In the genomic region with DNA sequence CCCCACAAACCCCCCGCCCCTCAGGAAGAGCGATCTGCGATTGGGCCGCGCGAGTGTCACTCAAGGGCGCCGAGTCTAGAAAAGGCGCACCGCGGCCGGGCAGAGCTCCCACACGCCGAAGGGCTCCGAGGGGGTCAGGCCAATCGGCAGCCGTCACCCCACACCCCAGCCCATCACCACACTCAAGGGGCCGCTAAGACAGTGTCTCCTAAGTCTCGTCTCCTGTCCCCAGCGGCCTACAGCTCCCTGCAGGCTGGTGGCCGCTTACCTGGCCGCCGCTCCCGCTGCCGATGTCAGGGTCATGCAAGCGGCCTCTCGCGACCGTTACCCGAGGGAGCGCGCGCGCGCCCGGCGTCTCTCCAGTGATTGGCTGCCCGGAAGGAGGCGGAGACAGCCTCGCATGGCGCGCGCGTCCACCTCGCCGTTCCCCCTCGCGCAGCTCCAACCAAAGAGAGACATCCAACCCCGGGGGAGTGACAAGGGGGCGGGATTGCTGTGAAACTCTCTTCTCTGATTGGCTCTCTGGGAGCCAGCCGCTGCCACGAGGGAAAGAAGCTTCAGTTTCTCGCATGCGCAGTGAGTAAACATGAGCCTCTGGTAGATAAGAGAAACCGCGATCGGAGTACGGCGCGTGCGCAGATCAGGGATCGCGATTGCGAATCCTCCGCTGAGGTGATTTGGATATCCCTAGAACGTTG, we compare ENCODE assay signal across 8 cellular contexts. TPM values are rescaled to one million over a fixed set of nuclear protein-coding genes. Genes with fewer than 3 reads are reported as not detected.
DNase-seq lines count a peak whose midpoint lies in the region; ATAC-seq and TF ChIP-seq lines count a peak whose summit lies in the region.

A gene with protein sequence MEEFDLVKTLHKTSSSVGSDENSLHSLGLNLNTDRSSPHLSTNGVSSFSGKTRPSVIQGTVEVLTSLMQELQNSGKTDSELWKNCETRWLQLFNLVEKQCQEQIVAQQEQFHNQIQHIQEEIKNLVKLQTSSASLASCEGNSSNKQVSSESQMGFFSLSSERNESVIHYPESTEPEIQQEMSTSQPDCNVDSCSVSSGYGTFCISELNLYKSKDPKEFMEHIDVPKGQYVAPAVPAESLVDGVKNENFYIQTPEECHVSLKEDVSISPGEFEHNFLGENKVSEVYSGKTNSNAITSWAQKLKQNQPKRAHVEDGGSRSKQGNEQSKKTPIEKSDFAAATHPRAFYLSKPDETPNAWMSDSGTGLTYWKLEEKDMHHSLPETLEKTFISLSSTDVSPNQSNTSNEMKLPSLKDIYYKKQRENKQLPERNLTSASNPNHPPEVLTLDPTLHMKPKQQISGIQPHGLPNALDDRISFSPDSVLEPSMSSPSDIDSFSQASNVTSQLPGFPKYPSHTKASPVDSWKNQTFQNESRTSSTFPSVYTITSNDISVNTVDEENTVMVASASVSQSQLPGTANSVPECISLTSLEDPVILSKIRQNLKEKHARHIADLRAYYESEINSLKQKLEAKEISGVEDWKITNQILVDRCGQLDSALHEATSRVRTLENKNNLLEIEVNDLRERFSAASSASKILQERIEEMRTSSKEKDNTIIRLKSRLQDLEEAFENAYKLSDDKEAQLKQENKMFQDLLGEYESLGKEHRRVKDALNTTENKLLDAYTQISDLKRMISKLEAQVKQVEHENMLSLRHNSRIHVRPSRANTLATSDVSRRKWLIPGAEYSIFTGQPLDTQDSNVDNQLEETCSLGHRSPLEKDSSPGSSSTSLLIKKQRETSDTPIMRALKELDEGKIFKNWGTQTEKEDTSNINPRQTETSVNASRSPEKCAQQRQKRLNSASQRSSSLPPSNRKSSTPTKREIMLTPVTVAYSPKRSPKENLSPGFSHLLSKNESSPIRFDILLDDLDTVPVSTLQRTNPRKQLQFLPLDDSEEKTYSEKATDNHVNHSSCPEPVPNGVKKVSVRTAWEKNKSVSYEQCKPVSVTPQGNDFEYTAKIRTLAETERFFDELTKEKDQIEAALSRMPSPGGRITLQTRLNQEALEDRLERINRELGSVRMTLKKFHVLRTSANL (minus strand): TSS at position 335 of the 698 bp plus-strand sequence. CDS start 2,777 bp downstream, outside the sequence.
MTRFR (plus strand) TSS at position 630 of the 698 bp plus-strand sequence. CDS start 20,239 bp downstream, outside the sequence.

- intact Hi-C loops in Panc1 (cut with micrococcal nuclease; ENCODE audit: unreplicated experiment), result loop anchor here (10.0 kb wide), 1 partner anchor 248 kb away; the partner anchor contains the start of gene ARL6IP4

- TF ChIP-seq CTCF in Panc1 (IDR thresholded peaks at IDR 0.05), result no peak

- in situ Hi-C loops in Panc1 (cut with HindIII; ENCODE audit: low pct_unique_long_range_greater_than_20kb, low sequenced_read_pairs), result no loop called here

- H3K9ac ChIP-seq in muscle layer of colon (ENCODE audit: low read length), result peak within 1 kb of the TSS; percentile 96

- H3K36me3 ChIP-seq in Panc1 (ENCODE audit: control insufficient read depth, insufficient read depth, low read length) (peaks cover 2% of the 10 kb centered on the region; the same call in 1 of the 2 replicates), muscle layer of colon (ENCODE audit: insufficient read depth, low read length) (peaks cover 4% of the 10 kb centered on the region)

- CTCF ChIA-PET in Panc1 (lab: Charles Lee), result interaction anchor here (0.5 kb wide), 1 partner anchor 507 kb away, joined by 6 read pairs; no protein-coding TSS in a partner anchor

- POLR2A ChIA-PET in Panc1 (lab: Charles Lee), result interaction anchor here (0.5 to 1.4 kb wide), 10 partner anchors 9 to 285 kb away, joined by 3 to 10 read pairs (median 4); no protein-coding TSS in a partner anchor

- DNase-seq in DMS53 (lab: John Stamatoyannopoulos, UW), result peak; percentile 100
- DNase-seq in KG1 (lab: John Stamatoyannopoulos, UW), result peak; percentile 96
- peak; percentile 95 for DNase-seq in Panc1 (ENCODE audit: low read depth, low spot score)
- peak; percentile 97 for DNase-seq in activated T-cell treated with anti-CD3 and anti-CD28 coated beads, Interleukin-2, amount 50 U/mL, for 4 hours
- peak; percentile 93 for DNase-seq in stimulated activated CD8-positive, alpha-beta memory T cell treated with anti-CD3 and anti-CD28 coated beads, Interleukin-7, amount 100 ng/mL, for 24 hours (ENCODE audit: low read depth)

- peaks cover 70% of the 10 kb centered on the region for H3K4me1 Mint-ChIP-seq in activated T-cell treated with anti-CD3 and anti-CD28 coated beads, Interleukin-2, amount 50 U/mL, for 4 hours (ENCODE audit: low read depth)

- H3K27me3 ChIP-seq in Panc1 (ENCODE audit: control insufficient read depth, insufficient read depth, low read length) (no peaks in the 10 kb centered on the region), muscle layer of colon (ENCODE audit: control insufficient read depth in 1 of 2, insufficient read depth in 2 of 2, low read length in 2 of 2) (no peaks in the 10 kb centered on the region)

- H3K27me3 Mint-ChIP-seq in activated T-cell treated with anti-CD3 and anti-CD28 coated beads, Interleukin-2, amount 50 U/mL, for 4 hours (ENCODE audit: low read depth), result no peaks in the 10 kb centered on the region

- peak within 1 kb of the TSS; percentile 99 for H3K4me3 Mint-ChIP-seq in activated T-cell treated with anti-CD3 and anti-CD28 coated beads, Interleukin-2, amount 50 U/mL, for 4 hours

- H3K4me3 ChIP-seq in Panc1 (ENCODE audit: low read depth in 2 of 2, low read length in 2 of 2) (peak within 1 kb of the TSS; percentile 67 to 78), muscle layer of colon (ENCODE audit: low read depth in 1 of 2, low read length in 2 of 2) (peak within 1 kb of the TSS; percentile 91 to 96)

- H3K27ac ChIP-seq in Panc1 (ENCODE audit: low read length) (peak within 1 kb of the TSS; percentile 94), muscle layer of colon (ENCODE audit: low read depth, low read length) (peak within 1 kb of the TSS; percentile 94)

- H3K9me3 ChIP-seq in Panc1 (ENCODE audit: control insufficient read depth, insufficient read depth, low read depth, low read length), result no peaks in the 10 kb centered on the region
- no peaks in the 10 kb centered on the region for H3K9me3 ChIP-seq in muscle layer of colon (ENCODE audit: low read length)

- H3K9me3 Mint-ChIP-seq in activated T-cell treated with anti-CD3 and anti-CD28 coated beads, Interleukin-2, amount 50 U/mL, for 4 hours, result no peaks in the 10 kb centered on the region

- BruUV-seq in Panc1 (replicated peaks; lab: Mats Ljungman, UMichigan), result no TSS peak

- H3K4me1 ChIP-seq in Panc1 (ENCODE audit: control insufficient read depth, insufficient read depth, low read length) (peaks cover 30% of the 10 kb centered on the region), muscle layer of colon (ENCODE audit: insufficient read depth, low read length) (peaks cover 28% of the 10 kb centered on the region)

- ATAC-seq in GM21723 (IDR thresholded peaks at IDR 0.05; ENCODE audit: unreplicated experiment) (peak; percentile 80), Panc1 (peak; percentile 96), esophagus mucosa (peak; percentile 100)
- ATAC-seq in activated T-cell treated with anti-CD3 and anti-CD28 coated beads, Interleukin-2, amount 50 U/mL, for 4 hours, result peak; percentile 92 to 93

- peaks cover 10% of the 10 kb centered on the region for H3K36me3 Mint-ChIP-seq in activated T-cell treated with anti-CD3 and anti-CD28 coated beads, Interleukin-2, amount 50 U/mL, for 4 hours (ENCODE audit: insufficient read depth)

RNA-seq across cellular contexts. Expression of the first gene that starts in this region (rescaled TPM):
- total RNA-seq in Panc1 (2021; ENCODE audit: unreplicated experiment), result 72.3 TPM
- 20.7 TPM for polyA plus RNA-seq in Panc1 (2012; ENCODE audit: insufficient read length)
- 10 to 100 TPM; 35.9 to 42.3 (median 37.5) TPM for total RNA-seq in activated T-cell treated with anti-CD3 and anti-CD28 coated beads, Interleukin-2, amount 50 U/mL, for 4 hours
- 13.0 TPM for total RNA-seq in esophagus mucosa

RNA-seq across cellular contexts. Expression of gene MTRFR, which starts in this region (rescaled TPM):
- 21.5 TPM for total RNA-seq in Panc1 (2021; ENCODE audit: unreplicated experiment)
- polyA plus RNA-seq in Panc1 (2012; ENCODE audit: insufficient read length), result 27.1 TPM
- 10 to 100 TPM; 16.7 to 17.7 (median 17.4) TPM for total RNA-seq in activated T-cell treated with anti-CD3 and anti-CD28 coated beads, Interleukin-2, amount 50 U/mL, for 4 hours
- total RNA-seq in esophagus mucosa, result 7.7 TPM

Comparison
In these comparisons a context has a peak if more than half of its experiments do, and no peak if none do; other contexts are left out.
1. Peak in every context shown above with its lines: DNase-seq, ATAC-seq, H3K4me3 ChIP-seq and H3K27ac ChIP-seq.